14 cellular contexts compared by ENCODE assay signal in genomic region chr3:112126501-112126900, GRCh38. TPM values are rescaled to one million over a fixed set of nuclear protein-coding genes. Genes with fewer than 3 reads are reported as not detected.
DNase-seq lines count a peak whose midpoint lies in the region; ATAC-seq and TF ChIP-seq lines count a peak whose summit lies in the region.
"Had no signal": no experiment of that assay in that cellular context is flagged by ENCODE, and none has a peak within 500 bp of the region (broad histone marks: within the 10 kb centered on the region; RNA-seq: fewer than 3 reads in every experiment).

No MANE protein-coding gene starts in this region.

- ATAC-seq in activated T-helper 17 cell treated with anti-CD3 and anti-CD28 coated beads, Interleukin-2, amount 50 U/mL, for 72 hours (replicated peaks) = no peak
- peak; percentile 34 for ATAC-seq in lung (ENCODE audit: insufficient read depth, low FRiP score)
- ATAC-seq in SK-N-SH treated with all-trans-retinoic acid at 6 μM for 48 hours = no peak
- no peak for ATAC-seq in HG02623 (IDR thresholded peaks at IDR 0.05; ENCODE audit: unreplicated experiment)

- peaks cover 44% of the 10 kb centered on the region for H3K4me1 Mint-ChIP-seq in activated T-helper 17 cell treated with anti-CD3 and anti-CD28 coated beads, Interleukin-2, amount 50 U/mL, for 72 hours

- H3K4me3 ChIP-seq in BLaER1 = peak overlapping the region; percentile 54
- H3K4me3 ChIP-seq in lung = no peak overlapping the region
- H3K4me3 ChIP-seq: dorsolateral prefrontal cortex, uterus had no signal

- peak overlapping the region; percentile 82 for H3K27ac Mint-ChIP-seq in activated T-helper 17 cell treated with anti-CD3 and anti-CD28 coated beads, Interleukin-2, amount 50 U/mL, for 72 hours

- H3K9ac ChIP-seq in BLaER1 = peak overlapping the region; percentile 74

- POLR2A ChIA-PET in HEK293T (lab: Yijun Ruan, JAX) = no interaction called here

- H3K4me1 ChIP-seq in BLaER1 = peaks cover 100% of the 10 kb centered on the region
- peaks cover 0 to 5% of the 10 kb centered on the region in 2 donors for H3K4me1 ChIP-seq in lung (ENCODE audit: control insufficient read depth in 2 of 2, insufficient read depth in 2 of 2, low read length in 2 of 2)
- H3K4me1 ChIP-seq: uterus had no signal

- peak overlapping the region; percentile 83 for H3K4me2 ChIP-seq in BLaER1

- H3K27ac ChIP-seq in BLaER1 (peak overlapping the region; percentile 90), lung (ENCODE audit: low read depth in 1 of 2, low read length in 1 of 2) (no peak overlapping the region)
- H3K27ac ChIP-seq: dorsolateral prefrontal cortex, uterus had no signal

- H3K36me3 Mint-ChIP-seq in activated T-helper 17 cell treated with anti-CD3 and anti-CD28 coated beads, Interleukin-2, amount 50 U/mL, for 72 hours (ENCODE audit: low read depth) = peaks cover 69% of the 10 kb centered on the region

- WGBS in lung, 2 donors = 51 to 70% methylated on average over 2 of the region's 2 CpGs

- TF ChIP-seq CTCF in lung (IDR thresholded peaks at IDR 0.05; ENCODE audit: control extremely low read depth, extremely low read depth) = no peak

- DNase-seq in HEK293T (ENCODE audit: extremely low spot score) (peak; percentile 19), lung (ENCODE audit: low spot score) (no peak), NOMO-1 treated with dmso at 0.1 percent for 144 hours (lab: John Stamatoyannopoulos, UW; ENCODE audit: unreplicated experiment) (no peak), NOMO-1 treated with DMSO at 0.1 percent for 48 hours (lab: John Stamatoyannopoulos, UW; ENCODE audit: unreplicated experiment) (no peak)
- DNase-seq: activated CD4-positive, alpha-beta T cell treated with anti-CD3 and anti-CD28 coated beads for 48 hours; DMS53; dorsolateral prefrontal cortex; NCI-H524 treated with DMSO at 0.1 percent for 48 hours; stimulated activated CD4-positive, alpha-beta T cell treated with anti-CD3 and anti-CD28 coated beads, Interleukin-1b, Interleukin-23, amount 100 ng/mL, for 48 hours; uterus had no signal

- H3K36me3 ChIP-seq in BLaER1 (peaks cover 25% of the 10 kb centered on the region), lung (ENCODE audit: control insufficient read depth in 2 of 2, insufficient read depth in 2 of 2, low read length in 2 of 2) (peaks cover 0 to 1% of the 10 kb centered on the region in 2 donors)
- H3K36me3 ChIP-seq: uterus had no signal

- peak overlapping the region; percentile 58 for H3K4me3 Mint-ChIP-seq in activated T-helper 17 cell treated with anti-CD3 and anti-CD28 coated beads, Interleukin-2, amount 50 U/mL, for 72 hours

- H3K27me3 Mint-ChIP-seq in activated T-helper 17 cell treated with anti-CD3 and anti-CD28 coated beads, Interleukin-2, amount 50 U/mL, for 72 hours = no peaks in the 10 kb centered on the region

- H3K9me3 ChIP-seq in BLaER1 = no peaks in the 10 kb centered on the region
- H3K9me3 ChIP-seq in lung (ENCODE audit: control insufficient read depth in 2 of 2, insufficient read depth in 1 of 2, low read length in 1 of 2) = no peaks in the 10 kb centered on the region
- H3K9me3 ChIP-seq: uterus had no signal

- H3K27me3 ChIP-seq in BLaER1 = no peaks in the 10 kb centered on the region
- no peaks in the 10 kb centered on the region for H3K27me3 ChIP-seq in lung (ENCODE audit: control insufficient read depth, insufficient read depth)
- H3K27me3 ChIP-seq: uterus had no signal

- H4K20me1 ChIP-seq in BLaER1 = no peaks in the 10 kb centered on the region

- CTCF ChIA-PET in HEK293T (lab: Yijun Ruan, JAX) = interaction anchor here (0.6 kb wide), 1 partner anchor 391 kb away, joined by 3 read pairs; no protein-coding TSS in a partner anchor

- H3K9me3 Mint-ChIP-seq in activated T-helper 17 cell treated with anti-CD3 and anti-CD28 coated beads, Interleukin-2, amount 50 U/mL, for 72 hours = no peaks in the 10 kb centered on the region

TF ChIP-seq in HEK293T, 16 proteins besides CTCF, POLR2A, EP300 and RAD21:
- TF ChIP-seq L3MBTL2 (conservative IDR thresholded peaks at IDR 0.05) = no peak
- no peak for TF ChIP-seq CTBP1 (IDR thresholded peaks at IDR 0.05; ENCODE audit: borderline replicate concordance)
- no peak for TF ChIP-seq FOXM1 (IDR thresholded peaks at IDR 0.05; ENCODE audit: borderline replicate concordance)
TF ChIP-seq in HEK293T: peak in this region for 0.

TF ChIP-seq in SK-N-SH treated with all-trans-retinoic acid at 6 μM for 48 hours, 23 proteins besides CTCF, POLR2A, EP300 and RAD21:
- TF ChIP-seq ZC3H10 (CRISPR knock-in tag; IDR thresholded peaks at IDR 0.05) (no peak), ZFP30 (CRISPR knock-in tag; IDR thresholded peaks at IDR 0.05) (no peak), POU6F1 (CRISPR knock-in tag; IDR thresholded peaks at IDR 0.05; ENCODE audit: borderline replicate concordance, low read depth) (no peak), ZNF565 (CRISPR knock-in tag; conservative IDR thresholded peaks at IDR 0.05; ENCODE audit: low read depth) (no peak), PPARA (CRISPR knock-in tag; IDR thresholded peaks at IDR 0.05; ENCODE audit: borderline replicate concordance) (no peak)

RNA-seq across cellular contexts. Expression of gene GCSAM, which starts 6.5 kb away (rescaled TPM):
- 10 to 100 TPM; 13.5 to 18.6 TPM for total RNA-seq in activated T-helper 17 cell treated with anti-CD3 and anti-CD28 coated beads, Interleukin-2, amount 50 U/mL, for 72 hours
- total RNA-seq in lung = under 1 TPM; 0.40 to 0.97 TPM
- polyA plus RNA-seq in lung = under 1 TPM; 0.14 to 0.55 TPM

RNA-seq across cellular contexts. Expression of gene C3orf52, which starts 40.3 kb away (rescaled TPM):
- total RNA-seq in activated T-helper 17 cell treated with anti-CD3 and anti-CD28 coated beads, Interleukin-2, amount 50 U/mL, for 72 hours = 10 to 100 TPM in 1 of 2 donors, 1 to 10 TPM in 1; 9.9 to 14.5 TPM
- total RNA-seq in lung = 10 to 100 TPM; 21.4 to 22.4 TPM
- polyA plus RNA-seq in lung = 1 to 10 TPM; 6.5 to 7.6 TPM

Comparison
In these comparisons a context has a peak if more than half of its experiments do, and no peak if none do; other contexts are left out.
1. RNA of gene GCSAM, which starts 6.5 kb away (total RNA-seq): 13.5 to 18.6 TPM in activated T-helper 17 cell treated with anti-CD3 and anti-CD28 coated beads, Interleukin-2, amount 50 U/mL, for 72 hours; 0.40 to 0.97 TPM in lung; every median in the first group is over 4 times any median in the second.